Comparison of ENCODE assay signal across 8 cellular contexts in genomic region chr1:74197657-74198552, GRCh38. TPM values are rescaled to one million over a fixed set of nuclear protein-coding genes. Genes with fewer than 3 reads are reported as not detected.
A peak's percentile ranks its signal among the peaks of the same experiment; 100 is the strongest.
DNase-seq lines count a peak whose midpoint lies in the region; ATAC-seq lines count a peak whose summit lies in the region.

FPGT (plus strand) TSS chr1:74198242; CDS start chr1:74198279, 37 bp downstream.
LRRIQ3 (minus strand) TSS chr1:74198176; CDS start chr1:74183684, 14,492 bp downstream.

- DNase-seq in C1 segment of cervical spinal cord (lab: John Stamatoyannopoulos, UW) = peak; percentile 60 to 97 (median 92)
- DNase-seq in NCI-H526 treated with DMSO at 0.1 percent for 48 hours (lab: John Stamatoyannopoulos, UW) = peak; percentile 89
- DNase-seq in activated CD4-positive, alpha-beta T cell treated with anti-CD3 and anti-CD28 coated beads, Interleukin-2, amount 10 ng/mL, durations not matched to agents 7 days and 5 days = peak; percentile 95
- DNase-seq in cortex of kidney (lab: John Stamatoyannopoulos, UW) = peak; percentile 40
- DNase-seq in left colon = peak; percentile 93 to 97
- peak; percentile 96 to 97 for DNase-seq in stimulated activated CD4-positive, alpha-beta T cell treated with anti-CD3 and anti-CD28 coated beads, Interleukin-1b, Interleukin-23, amount 100 ng/mL, for 4 hours (ENCODE audit: low read depth in 2 of 2)

- peaks cover 1% of the 10 kb centered on the region for H3K27me3 Mint-ChIP-seq in activated CD4-positive, alpha-beta T cell treated with anti-CD3 and anti-CD28 coated beads, Interleukin-2, amount 10 ng/mL, durations not matched to agents 7 days and 5 days

- CTCF ChIA-PET in activated CD4-positive, alpha-beta T cell treated with anti-CD3 and anti-CD28 coated beads, Interleukin-2, amount 10 ng/mL, durations not matched to agents 7 days and 5 days (lab: Charles Lee) = no interaction called here

- H3K4me3 Mint-ChIP-seq in activated CD4-positive, alpha-beta T cell treated with anti-CD3 and anti-CD28 coated beads, Interleukin-2, amount 10 ng/mL, durations not matched to agents 7 days and 5 days = peak within 1 kb of the TSS; percentile 97

- intact Hi-C loops in left colon (cut with DNase I, micrococcal nuclease) = no loop called here

- no peaks in the 10 kb centered on the region for H3K9me3 Mint-ChIP-seq in activated CD4-positive, alpha-beta T cell treated with anti-CD3 and anti-CD28 coated beads, Interleukin-2, amount 10 ng/mL, durations not matched to agents 7 days and 5 days

- peak within 1 kb of the TSS; percentile 98 for H3K27ac Mint-ChIP-seq in activated CD4-positive, alpha-beta T cell treated with anti-CD3 and anti-CD28 coated beads, Interleukin-2, amount 10 ng/mL, durations not matched to agents 7 days and 5 days

- peaks cover 9% of the 10 kb centered on the region for H3K36me3 Mint-ChIP-seq in activated CD4-positive, alpha-beta T cell treated with anti-CD3 and anti-CD28 coated beads, Interleukin-2, amount 10 ng/mL, durations not matched to agents 7 days and 5 days (ENCODE audit: low read depth)

- peak; percentile 90 for ATAC-seq in GM19351 (IDR thresholded peaks at IDR 0.05; ENCODE audit: unreplicated experiment)
- peak; percentile 92 for ATAC-seq in HG03520 (IDR thresholded peaks at IDR 0.05; ENCODE audit: unreplicated experiment)
- ATAC-seq in left colon = peak; percentile 100

- POLR2A ChIA-PET in activated CD4-positive, alpha-beta T cell treated with anti-CD3 and anti-CD28 coated beads, Interleukin-2, amount 10 ng/mL, durations not matched to agents 7 days and 5 days (lab: Charles Lee) = no interaction called here

- peaks cover 27% of the 10 kb centered on the region for H3K4me1 Mint-ChIP-seq in activated CD4-positive, alpha-beta T cell treated with anti-CD3 and anti-CD28 coated beads, Interleukin-2, amount 10 ng/mL, durations not matched to agents 7 days and 5 days

RNA-seq across cellular contexts. Expression of gene FPGT, which starts in this region (rescaled TPM):
- total RNA-seq in activated CD4-positive, alpha-beta T cell treated with anti-CD3 and anti-CD28 coated beads, Interleukin-2, amount 10 ng/mL, durations not matched to agents 7 days and 5 days = 10 to 100 TPM in 1 of 2 experiments, 1 to 10 TPM in 1; 8.3 to 11.1 TPM
- 10 to 100 TPM; 19.8 to 26.2 TPM for total RNA-seq in left colon

RNA-seq across cellular contexts. Expression of gene LRRIQ3, which starts in this region (rescaled TPM):
- 1 to 10 TPM; 1.3 to 1.5 TPM for total RNA-seq in activated CD4-positive, alpha-beta T cell treated with anti-CD3 and anti-CD28 coated beads, Interleukin-2, amount 10 ng/mL, durations not matched to agents 7 days and 5 days
- under 1 TPM; 0.34 TPM for total RNA-seq in left colon

Comparison
In these comparisons a context has a peak if more than half of its experiments do, and no peak if none do; other contexts are left out.
1. Peak in every context shown above with its lines: DNase-seq and ATAC-seq.
2. DNase-seq: peak in every context shown above with its lines; median percentile 96 in stimulated activated CD4-positive, alpha-beta T cell treated with anti-CD3 and anti-CD28 coated beads, Interleukin-1b, Interleukin-23, amount 100 ng/mL, for 4 hours; 95 in activated CD4-positive, alpha-beta T cell treated with anti-CD3 and anti-CD28 coated beads, Interleukin-2, amount 10 ng/mL, durations not matched to agents 7 days and 5 days; 95 in left colon; 92 in C1 segment of cervical spinal cord; 89 in NCI-H526 treated with DMSO at 0.1 percent for 48 hours; 40 in cortex of kidney.